ENCODE assay signal across 11 cellular contexts in genomic region chr11:10898003-10898762, GRCh38. TPM values are rescaled to one million over a fixed set of nuclear protein-coding genes. Genes with fewer than 3 reads are reported as not detected.
A peak's percentile ranks its signal among the peaks of the same experiment; 100 is the strongest.
DNase-seq lines count a peak whose midpoint lies in the region; ATAC-seq, FAIRE-seq and TF ChIP-seq lines count a peak whose summit lies in the region.
"Had no signal": no experiment of that assay in that cellular context is flagged by ENCODE, and none has a peak within 500 bp of the region (broad histone marks: within the 10 kb centered on the region; RNA-seq: fewer than 3 reads in every experiment).

No MANE protein-coding gene starts in this region.

- H4K20me1 ChIP-seq in keratinocyte (ENCODE audit: control insufficient read depth, extremely low read depth, insufficient read depth, low read length): no peaks in the 10 kb centered on the region

- peak overlapping the region; percentile 97 for H3K27ac Mint-ChIP-seq in HFFc6
- peak overlapping the region; percentile 53 for H3K27ac Mint-ChIP-seq in activated T-helper 17 cell treated with anti-CD3 and anti-CD28 coated beads, Interleukin-2, amount 50 U/mL, for 72 hours
- H3K27ac Mint-ChIP-seq in stimulated activated naive B cell treated with anti-CD40 and anti-IgM and Interleukin-4, amounts not matched to agents 10 μg/mL and 1 μg/mL and 100 μg/mL, for 72 hours: peak overlapping the region; percentile 95

- H3K9me3 Mint-ChIP-seq in HFFc6: no peaks in the 10 kb centered on the region
- no peaks in the 10 kb centered on the region for H3K9me3 Mint-ChIP-seq in activated T-helper 17 cell treated with anti-CD3 and anti-CD28 coated beads, Interleukin-2, amount 50 U/mL, for 72 hours
- H3K9me3 Mint-ChIP-seq in stimulated activated naive B cell treated with anti-CD40 and anti-IgM and Interleukin-4, amounts not matched to agents 10 μg/mL and 1 μg/mL and 100 μg/mL, for 72 hours: no peaks in the 10 kb centered on the region

- H3K27me3 ChIP-seq in keratinocyte (ENCODE audit: control insufficient read depth, extremely low read depth, insufficient read depth, low read length): no peaks in the 10 kb centered on the region
- H3K27me3 ChIP-seq: tibial nerve had no signal

- no peaks in the 10 kb centered on the region for H3K36me3 ChIP-seq in keratinocyte (ENCODE audit: control insufficient read depth in 2 of 2, extremely low read depth in 1 of 2, insufficient read depth in 2 of 2, low read length in 2 of 2)
- H3K36me3 ChIP-seq: tibial nerve had no signal

- ATAC-seq in activated T-helper 17 cell treated with anti-CD3 and anti-CD28 coated beads, Interleukin-2, amount 50 U/mL, for 72 hours (replicated peaks): no peak
- peak; percentile 35 to 53 for ATAC-seq in stimulated activated naive B cell treated with anti-CD40 and anti-IgM and Interleukin-4, amounts not matched to agents 10 μg/mL and 1 μg/mL and 100 μg/mL, for 72 hours (replicated peaks)
- ATAC-seq in HG03571 (IDR thresholded peaks at IDR 0.05; ENCODE audit: unreplicated experiment) (no peak), GM18870 (IDR thresholded peaks at IDR 0.05; ENCODE audit: unreplicated experiment) (no peak), GM21423 (IDR thresholded peaks at IDR 0.05; ENCODE audit: unreplicated experiment) (no peak)

- peak overlapping the region; percentile 100 for H3K4me2 ChIP-seq in keratinocyte (ENCODE audit: control insufficient read depth, extremely low read depth, insufficient read depth, low read depth, low read length)

- H3K79me2 ChIP-seq in keratinocyte (ENCODE audit: control insufficient read depth, insufficient read depth, low read length): no peaks in the 10 kb centered on the region

- no peak overlapping the region for H3K4me3 ChIP-seq in keratinocyte (ENCODE audit: control insufficient read depth in 2 of 3, extremely low read depth in 1 of 3, insufficient read depth in 2 of 3, low read depth in 1 of 3, low read length in 3 of 3)
- H3K4me3 ChIP-seq: tibial nerve had no signal

- DNase-seq in HFFc6 (no peak), keratinocyte (ENCODE audit: low read depth, low spot score) (no peak), GM13976 (ENCODE audit: low spot score) (no peak)
- DNase-seq in stimulated activated naive B cell treated with anti-CD40 and anti-IgM and Interleukin-4, amounts not matched to agents 10 μg/mL and 1 μg/mL and 100 μg/mL, for 72 hours: peak; percentile 8
- DNase-seq: NCI-H226 had no signal

- H3K4me1 Mint-ChIP-seq in HFFc6 (ENCODE audit: low read depth): peaks cover 61% of the 10 kb centered on the region
- no peaks in the 10 kb centered on the region for H3K4me1 Mint-ChIP-seq in activated T-helper 17 cell treated with anti-CD3 and anti-CD28 coated beads, Interleukin-2, amount 50 U/mL, for 72 hours
- H3K4me1 Mint-ChIP-seq in stimulated activated naive B cell treated with anti-CD40 and anti-IgM and Interleukin-4, amounts not matched to agents 10 μg/mL and 1 μg/mL and 100 μg/mL, for 72 hours: peaks cover 11 to 40% of the 10 kb centered on the region in 2 donors

- peak overlapping the region; percentile 100 for H3K27ac ChIP-seq in keratinocyte (ENCODE audit: control insufficient read depth, insufficient read depth, low read length)

- dilution Hi-C loops in keratinocyte (cut with MboI; ENCODE audit: extremely low pct_ligation_motif_present, low sequenced_read_pairs): no loop called here

- peak overlapping the region; percentile 100 for H3K9ac ChIP-seq in keratinocyte (ENCODE audit: control insufficient read depth, extremely low read depth, insufficient read depth, low read length)

- no peaks in the 10 kb centered on the region for H3K9me1 ChIP-seq in keratinocyte (ENCODE audit: control insufficient read depth, extremely low read depth, insufficient read depth, low read length)

- H2AFZ ChIP-seq in keratinocyte (ENCODE audit: control insufficient read depth, low read length): no peak overlapping the region

- FAIRE-seq in keratinocyte (lab: Jason Lieb, UNC): no peak
- FAIRE-seq: GM18507 had no signal

- no peaks in the 10 kb centered on the region; the same call in 1 of the 2 replicates for H3K36me3 Mint-ChIP-seq in HFFc6 (ENCODE audit: low read depth)
- no peaks in the 10 kb centered on the region for H3K36me3 Mint-ChIP-seq in activated T-helper 17 cell treated with anti-CD3 and anti-CD28 coated beads, Interleukin-2, amount 50 U/mL, for 72 hours (ENCODE audit: low read depth)
- H3K36me3 Mint-ChIP-seq in stimulated activated naive B cell treated with anti-CD40 and anti-IgM and Interleukin-4, amounts not matched to agents 10 μg/mL and 1 μg/mL and 100 μg/mL, for 72 hours: peaks cover 0 to 11% of the 10 kb centered on the region in 2 donors

- H3K9me3 ChIP-seq in keratinocyte (ENCODE audit: control insufficient read depth, low read depth, low read length): no peaks in the 10 kb centered on the region
- H3K9me3 ChIP-seq: tibial nerve had no signal

- H3K4me3 Mint-ChIP-seq in HFFc6: peak overlapping the region; percentile 82
- H3K4me3 Mint-ChIP-seq in activated T-helper 17 cell treated with anti-CD3 and anti-CD28 coated beads, Interleukin-2, amount 50 U/mL, for 72 hours: no peak overlapping the region
- H3K4me3 Mint-ChIP-seq in stimulated activated naive B cell treated with anti-CD40 and anti-IgM and Interleukin-4, amounts not matched to agents 10 μg/mL and 1 μg/mL and 100 μg/mL, for 72 hours: peak overlapping the region in 1 of 2 donors; percentile 57

- no peak for TF ChIP-seq CTCF in HFFc6 (IDR thresholded peaks at IDR 0.05)
- no peak for TF ChIP-seq CTCF in keratinocyte (optimal IDR thresholded peaks at IDR 0.05 in 1 of 3, IDR thresholded peaks at IDR 0.05 in 1 of 3, conservative IDR thresholded peaks at IDR 0.05 in 1 of 3; ENCODE audit: extremely low read depth in 1 of 3, insufficient read depth in 2 of 3, low read length in 3 of 3)
- TF ChIP-seq CTCF in GM13976 (IDR thresholded peaks at IDR 0.05; ENCODE audit: borderline replicate concordance, control extremely low read depth, extremely low read depth, insufficient read depth, missing control alignments): no peak

- H3K27me3 Mint-ChIP-seq in HFFc6 (ENCODE audit: insufficient read depth): no peaks in the 10 kb centered on the region; the same call in none of the 2 replicates
- no peaks in the 10 kb centered on the region for H3K27me3 Mint-ChIP-seq in activated T-helper 17 cell treated with anti-CD3 and anti-CD28 coated beads, Interleukin-2, amount 50 U/mL, for 72 hours
- peaks cover 0 to 6% of the 10 kb centered on the region in 2 donors for H3K27me3 Mint-ChIP-seq in stimulated activated naive B cell treated with anti-CD40 and anti-IgM and Interleukin-4, amounts not matched to agents 10 μg/mL and 1 μg/mL and 100 μg/mL, for 72 hours

- peaks cover 46% of the 10 kb centered on the region for H3K4me1 ChIP-seq in keratinocyte (ENCODE audit: control insufficient read depth, extremely low read depth, insufficient read depth, low read length)

- in situ Hi-C loops in GM13976 (cut with MboI; ENCODE audit: low sequenced_read_pairs, unreplicated experiment): no loop called here

RNA-seq across cellular contexts. Expression of gene ZBED5, which starts 40.3 kb away (rescaled TPM):
- 10 to 100 TPM; 24.0 to 29.0 (median 26.4) TPM for total RNA-seq in HFFc6 (2021; fragmentation: NEBNext Ultra II Directional; extraction: Animal tissue kit (Norgen Biotek cat#: 25700))
- total RNA-seq in activated T-helper 17 cell treated with anti-CD3 and anti-CD28 coated beads, Interleukin-2, amount 50 U/mL, for 72 hours: 10 to 100 TPM; 28.8 to 33.0 TPM
- polyA plus RNA-seq in keratinocyte: 33.0 to 85.0 TPM (median 75.1 TPM) in 3 replicates
- polyA plus RNA-seq in keratinocyte (2011; ENCODE audit: low read depth): 10.8 TPM
- polyA plus RNA-seq in keratinocyte (2011; cell fraction: cytosol; rRNA removed): 18.9 and 48.6 TPM in 2 replicates
- 101 and 129 TPM in 2 replicates for polyA plus RNA-seq in keratinocyte (2011; cell fraction: nucleus; rRNA removed)
- 19.3 and 20.8 TPM in 2 replicates for polyA plus RNA-seq in keratinocyte (2012; ENCODE audit: low replicate concordance)
- polyA minus RNA-seq in keratinocyte: 100 to 141 TPM (median 115 TPM) in 3 replicates
- 22.6 TPM for polyA minus RNA-seq in keratinocyte (2011; cell fraction: cytosol; rRNA and poly(A)+ RNA removed)
- polyA minus RNA-seq in keratinocyte (2011; cell fraction: nucleus; rRNA and poly(A)+ RNA removed): 68.4 and 106 TPM in 2 replicates

Comparison
In these comparisons a context has a peak if more than half of its experiments do, and no peak if none do; other contexts are left out.
1. ATAC-seq: peak in stimulated activated naive B cell treated with anti-CD40 and anti-IgM and Interleukin-4, amounts not matched to agents 10 μg/mL and 1 μg/mL and 100 μg/mL, for 72 hours (2 of 2); none in activated T-helper 17 cell treated with anti-CD3 and anti-CD28 coated beads, Interleukin-2, amount 50 U/mL, for 72 hours (single experiment), HG03571 (single experiment), GM18870 (single experiment) and GM21423 (single experiment).
2. Peak in every context shown above with its lines, with median percentiles within 50 percentile points of each other: H3K27ac Mint-ChIP-seq.